In the genomic region with DNA sequence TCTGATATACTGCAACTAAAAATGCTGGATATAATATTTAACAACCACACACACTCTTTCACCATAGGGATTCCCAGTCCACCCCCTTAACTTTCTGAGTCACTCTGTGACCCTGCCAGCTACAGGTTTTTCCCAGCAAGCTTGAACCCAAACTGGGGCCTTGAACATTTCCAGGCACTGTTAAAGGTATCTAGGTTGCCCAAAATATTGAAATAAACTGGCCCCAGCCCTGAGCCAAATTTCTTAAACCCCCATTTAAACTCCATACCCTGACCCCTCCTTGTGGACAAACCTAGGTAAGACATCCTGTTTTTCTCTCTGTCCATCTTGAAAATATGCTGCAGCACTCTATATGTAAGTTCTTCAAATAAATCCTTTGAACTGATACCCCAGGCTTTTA, we compare ENCODE assay signal across 8 cellular contexts. TPM values are rescaled to one million over a fixed set of nuclear protein-coding genes. Genes with fewer than 3 reads are reported as not detected.
DNase-seq lines count a peak whose midpoint lies in the region; ATAC-seq and FAIRE-seq lines count a peak whose summit lies in the region.

No MANE protein-coding gene starts in this region.

- peaks cover 2 to 5% (median 3%) of the 10 kb centered on the region in 3 donors for H3K27me3 Mint-ChIP-seq in immature natural killer cell (ENCODE audit: low read depth in 3 of 3)

- H3K9me3 Mint-ChIP-seq in immature natural killer cell = no peaks in the 10 kb centered on the region

- H3K4me1 Mint-ChIP-seq in immature natural killer cell = no peaks in the 10 kb centered on the region

- H3K36me3 Mint-ChIP-seq in immature natural killer cell = no peaks in the 10 kb centered on the region

- H3K27ac Mint-ChIP-seq in immature natural killer cell = no peak overlapping the region

- FAIRE-seq in G401.6 (lab: Jason Lieb, UNC) = peak; percentile 84
- FAIRE-seq in TTC549 (lab: Jason Lieb, UNC) = peak; percentile 50

- ATAC-seq in HG02938 (IDR thresholded peaks at IDR 0.05; ENCODE audit: unreplicated experiment) (no peak), GM21367 (IDR thresholded peaks at IDR 0.05; ENCODE audit: unreplicated experiment) (no peak)

- DNase-seq in HT1080 (ENCODE audit: low read depth) (peak; percentile 17), immature natural killer cell (peak in 2 of 3 donors; percentile 35 to 40), cerebellar nuclear complex (lab: John Stamatoyannopoulos, UW) (no peak)
- DNase-seq in activated CD8-positive, alpha-beta memory T cell treated with anti-CD3 and anti-CD28 coated beads, Interleukin-2, amount 50 U/mL, for 4 hours = no peak

- H3K4me3 Mint-ChIP-seq in immature natural killer cell = no peak overlapping the region

RNA-seq across cellular contexts. Expression of a gene that starts 19.7 kb away (rescaled TPM):
- 73.0 and 84.6 TPM in 2 replicates for total RNA-seq in HT1080 (2014; rRNA removed; shearing (Covaris generic))
- polyA plus RNA-seq in HT1080 (2015; cell fraction: cytosol; rRNA removed) = 47.5 and 54.4 TPM in 2 replicates
- polyA plus RNA-seq in HT1080 (2015; cell fraction: nucleus; rRNA removed) = 85.8 and 101 TPM in 2 replicates
- polyA plus RNA-seq in immature natural killer cell = 100 to 1,000 TPM in 1 of 3 donors, 10 to 100 TPM in 2; 38.0 to 106 (median 50.9) TPM

RNA-seq across cellular contexts. Expression of a gene that starts 21.6 kb away (rescaled TPM):
- total RNA-seq in HT1080 (2014; rRNA removed; shearing (Covaris generic)) = 0.37 and 2.2 TPM in 2 replicates
- 1.3 and 2.9 TPM in 2 replicates for polyA plus RNA-seq in HT1080 (2015; cell fraction: cytosol; rRNA removed)
- 1.9 and 2.3 TPM in 2 replicates for polyA plus RNA-seq in HT1080 (2015; cell fraction: nucleus; rRNA removed)
- polyA plus RNA-seq in immature natural killer cell = 1 to 10 TPM in 2 of 3 donors, not detected in 1; 1.6 TPM

RNA-seq across cellular contexts. Expression of a gene that starts 21.7 kb away (rescaled TPM):
- total RNA-seq in HT1080 (2014; rRNA removed; shearing (Covaris generic)) = 59.7 and 66.7 TPM in 2 replicates
- polyA plus RNA-seq in HT1080 (2015; cell fraction: cytosol; rRNA removed) = 61.0 and 73.3 TPM in 2 replicates
- 59.2 and 63.0 TPM in 2 replicates for polyA plus RNA-seq in HT1080 (2015; cell fraction: nucleus; rRNA removed)
- polyA plus RNA-seq in immature natural killer cell = 10 to 100 TPM; 38.0 to 94.8 (median 47.7) TPM

RNA-seq across cellular contexts. Expression of a gene that starts 42.0 kb away (rescaled TPM):
- total RNA-seq in HT1080 (2014; rRNA removed; shearing (Covaris generic)) = 15.8 and 21.1 TPM in 2 replicates
- 9.5 and 11.3 TPM in 2 replicates for polyA plus RNA-seq in HT1080 (2015; cell fraction: cytosol; rRNA removed)
- polyA plus RNA-seq in HT1080 (2015; cell fraction: nucleus; rRNA removed) = 28.7 and 32.0 TPM in 2 replicates
- polyA plus RNA-seq in immature natural killer cell = 10 to 100 TPM in 1 of 3 donors, 1 to 10 TPM in 2; 5.8 to 10.8 (median 8.4) TPM

RNA-seq across cellular contexts. Expression of a gene that starts 55.1 kb away (rescaled TPM):
- 19.0 and 19.6 TPM in 2 replicates for total RNA-seq in HT1080 (2014; rRNA removed; shearing (Covaris generic))
- 15.8 and 22.0 TPM in 2 replicates for polyA plus RNA-seq in HT1080 (2015; cell fraction: cytosol; rRNA removed)
- 30.4 and 41.7 TPM in 2 replicates for polyA plus RNA-seq in HT1080 (2015; cell fraction: nucleus; rRNA removed)
- polyA plus RNA-seq in immature natural killer cell = 10 to 100 TPM in 1 of 3 donors, 1 to 10 TPM in 2; 3.9 to 11.1 (median 9.3) TPM

Comparison
In these comparisons a context has a peak if more than half of its experiments do, and no peak if none do; other contexts are left out.
1. DNase-seq: peak in HT1080 (single experiment) and immature natural killer cell (2 of 3); none in cerebellar nuclear complex (0 of 2) and activated CD8-positive, alpha-beta memory T cell treated with anti-CD3 and anti-CD28 coated beads, Interleukin-2, amount 50 U/mL, for 4 hours (single experiment).